In the genomic region with DNA sequence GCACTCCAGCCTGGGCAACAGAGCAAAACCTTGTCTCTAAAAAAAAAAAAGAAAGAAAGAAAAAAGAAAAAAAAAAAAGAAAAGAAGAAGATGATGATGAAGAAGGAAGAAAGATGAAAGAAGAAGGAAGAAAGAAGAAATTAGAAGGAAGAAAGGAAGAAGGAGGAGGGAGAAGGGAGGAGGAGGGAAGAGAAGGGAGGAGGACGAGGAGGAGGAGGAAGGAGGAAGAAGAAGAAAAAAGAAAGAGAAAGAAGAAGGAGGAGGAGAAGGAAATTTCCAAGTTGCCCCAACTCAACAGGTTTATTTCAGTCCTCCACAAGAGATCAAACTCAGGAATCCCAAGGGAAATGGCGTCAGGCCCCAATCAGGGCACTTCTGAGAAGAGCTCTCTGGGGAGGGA, we compare ENCODE assay signal across 16 cellular contexts.
DNase-seq lines count a peak whose midpoint lies in the region; ATAC-seq and TF ChIP-seq lines count a peak whose summit lies in the region.
"Had no signal": no experiment of that assay in that cellular context is flagged by ENCODE, and none has a peak within 500 bp of the region (broad histone marks: within the 10 kb centered on the region; RNA-seq: fewer than 3 reads in every experiment).

No MANE protein-coding gene starts in this region.

- H3K9ac ChIP-seq in skeletal muscle tissue (ENCODE audit: low read depth in 1 of 3, low read length in 3 of 3) (no peak overlapping the region), SK-N-SH (no peak overlapping the region)

- H3K4me3 ChIP-seq in skeletal muscle tissue (ENCODE audit: low read length in 3 of 3) (no peak overlapping the region), psoas muscle (no peak overlapping the region), SK-N-SH (ENCODE audit: low read depth in 2 of 2, low read length in 1 of 2) (no peak overlapping the region)
- H3K4me3 ChIP-seq: ovary, SK-N-MC had no signal

- H3K9me3 Mint-ChIP-seq in activated CD4-positive, alpha-beta T cell treated with anti-CD3 and anti-CD28 coated beads, Interleukin-2, amount 10 ng/mL, durations not matched to agents 24 days and 14 days, result no peaks in the 10 kb centered on the region
- H3K9me3 Mint-ChIP-seq in Calu3 (ENCODE audit: low read depth, unreplicated experiment), result no peaks in the 10 kb centered on the region
- no peaks in the 10 kb centered on the region for H3K9me3 Mint-ChIP-seq in activated naive CD8-positive, alpha-beta T cell treated with anti-CD3 and anti-CD28 coated beads for 36 hours

- H3K4me1 ChIP-seq in skeletal muscle tissue (ENCODE audit: control insufficient read depth in 3 of 3, insufficient read depth in 3 of 3, low read length in 3 of 3), result peaks cover 4 to 13% (median 5%) of the 10 kb centered on the region in 3 donors
- H3K4me1 ChIP-seq in psoas muscle, result no peaks in the 10 kb centered on the region
- H3K4me1 ChIP-seq in SK-N-SH (ENCODE audit: control insufficient read depth in 1 of 2, insufficient read depth in 2 of 2, low read depth in 1 of 2, low read length in 1 of 2), result no peaks in the 10 kb centered on the region

- no TSS peak for BruUV-seq in Calu3 (replicated peaks; lab: Mats Ljungman, UMichigan)

- no peak for TF ChIP-seq EP300 in SK-N-SH (IDR thresholded peaks at IDR 0.05; ENCODE audit: borderline replicate concordance in 1 of 2, low read depth in 1 of 2, low read length in 1 of 2)

- intact Hi-C loops in activated CD4-positive, alpha-beta T cell treated with anti-CD3 and anti-CD28 coated beads, Interleukin-2, amount 10 ng/mL, durations not matched to agents 24 days and 14 days (cut with micrococcal nuclease), result loop anchor here (5.0 kb wide), 2 partner anchors 75 to 860 kb away; no protein-coding TSS in a partner anchor
- intact Hi-C loops in Calu3 (cut with micrococcal nuclease; ENCODE audit: unreplicated experiment), result no loop called here
- intact Hi-C loops in psoas muscle (cut with DNase I), result loop anchor here in 1 of 2 donors (10.0 kb wide), 1 partner anchor 68 kb away; no protein-coding TSS in a partner anchor

- TF ChIP-seq CTCF in Calu3 (IDR thresholded peaks at IDR 0.05; ENCODE audit: unreplicated experiment), result no peak
- no peak for TF ChIP-seq CTCF in psoas muscle (IDR thresholded peaks at IDR 0.05)
- TF ChIP-seq CTCF in SK-N-SH (IDR thresholded peaks at IDR 0.05), result no peak

- no peaks in the 10 kb centered on the region for H3K36me3 Mint-ChIP-seq in activated CD4-positive, alpha-beta T cell treated with anti-CD3 and anti-CD28 coated beads, Interleukin-2, amount 10 ng/mL, durations not matched to agents 24 days and 14 days (ENCODE audit: low read depth)
- H3K36me3 Mint-ChIP-seq in Calu3 (ENCODE audit: insufficient read depth, unreplicated experiment), result peaks cover 5% of the 10 kb centered on the region
- no peaks in the 10 kb centered on the region for H3K36me3 Mint-ChIP-seq in activated naive CD8-positive, alpha-beta T cell treated with anti-CD3 and anti-CD28 coated beads for 36 hours

- H3K9me2 ChIP-seq in SK-N-SH, result no peaks in the 10 kb centered on the region

- H2AFZ ChIP-seq in SK-N-SH (ENCODE audit: low read depth), result no peak overlapping the region

- DNase-seq in activated CD4-positive, alpha-beta T cell treated with anti-CD3 and anti-CD28 coated beads, Interleukin-2, amount 10 ng/mL, durations not matched to agents 24 days and 14 days, result no peak
- DNase-seq in activated CD4-positive, alpha-beta T cell treated with anti-CD3 and anti-CD28 coated beads for 48 hours, result no peak
- no peak for DNase-seq in Calu3
- no peak for DNase-seq in activated naive CD8-positive, alpha-beta T cell treated with anti-CD3 and anti-CD28 coated beads for 36 hours
- DNase-seq in psoas muscle, result no peak
- DNase-seq in SK-N-SH, result no peak
- DNase-seq in stimulated activated CD4-positive, alpha-beta T cell treated with anti-CD3 and anti-CD28 coated beads, Interleukin-1b, Interleukin-23, amount 100 ng/mL, for 48 hours, result no peak
- DNase-seq: EL, hypothalamus, left colon, MM.1S, NCI-H2029, NCI-H524 had no signal

- CTCF ChIA-PET in Calu3 (lab: Charles Lee) (no interaction called here), SK-N-SH (lab: Yijun Ruan, JAX) (interaction anchor here (1.1 to 6.2 kb wide), 4 partner anchors 8 to 239 kb away, joined by 3 to 34 read pairs (median 4); no protein-coding TSS in a partner anchor)

- no peaks in the 10 kb centered on the region for H3K27me3 Mint-ChIP-seq in activated CD4-positive, alpha-beta T cell treated with anti-CD3 and anti-CD28 coated beads, Interleukin-2, amount 10 ng/mL, durations not matched to agents 24 days and 14 days
- no peaks in the 10 kb centered on the region for H3K27me3 Mint-ChIP-seq in Calu3 (ENCODE audit: unreplicated experiment)
- no peaks in the 10 kb centered on the region for H3K27me3 Mint-ChIP-seq in activated naive CD8-positive, alpha-beta T cell treated with anti-CD3 and anti-CD28 coated beads for 36 hours

- H3K27me3 ChIP-seq in skeletal muscle tissue (ENCODE audit: control insufficient read depth in 3 of 3, insufficient read depth in 3 of 3, low read length in 3 of 3) (no peaks in the 10 kb centered on the region), psoas muscle (ENCODE audit: insufficient read depth in 3 of 3, low read length in 2 of 3) (no peaks in the 10 kb centered on the region), SK-N-SH (ENCODE audit: insufficient read depth) (no peaks in the 10 kb centered on the region)
- H3K27me3 ChIP-seq: ovary had no signal

- no peak for TF ChIP-seq RAD21 in SK-N-SH (IDR thresholded peaks at IDR 0.05; ENCODE audit: low read length)

- H3K79me2 ChIP-seq in SK-N-SH (ENCODE audit: insufficient read depth), result no peaks in the 10 kb centered on the region

- peaks cover 81% of the 10 kb centered on the region for H3K4me1 Mint-ChIP-seq in activated CD4-positive, alpha-beta T cell treated with anti-CD3 and anti-CD28 coated beads, Interleukin-2, amount 10 ng/mL, durations not matched to agents 24 days and 14 days
- H3K4me1 Mint-ChIP-seq in Calu3 (ENCODE audit: low read depth, unreplicated experiment), result peaks cover 45% of the 10 kb centered on the region
- H3K4me1 Mint-ChIP-seq in activated naive CD8-positive, alpha-beta T cell treated with anti-CD3 and anti-CD28 coated beads for 36 hours, result peaks cover 92% of the 10 kb centered on the region

- ATAC-seq in psoas muscle, result no peak
- ATAC-seq: left colon had no signal

- H3K36me3 ChIP-seq in skeletal muscle tissue (ENCODE audit: control insufficient read depth in 3 of 3, insufficient read depth in 3 of 3, low read length in 3 of 3), result peaks cover 0 to 7% (median 7%) of the 10 kb centered on the region in 3 donors
- peaks cover 0 to 7% of the 10 kb centered on the region in 2 donors for H3K36me3 ChIP-seq in psoas muscle (ENCODE audit: insufficient read depth in 1 of 2, low read depth in 1 of 2)
- no peaks in the 10 kb centered on the region for H3K36me3 ChIP-seq in SK-N-SH (replicated peaks in 1 of 2; ENCODE audit: control insufficient read depth in 1 of 2, insufficient read depth in 2 of 2, low read length in 1 of 2)
- H3K36me3 ChIP-seq: ovary had no signal

- POLR2A ChIA-PET in SK-N-SH (lab: Yijun Ruan, JAX), result no interaction called here

- H3F3A ChIP-seq in SK-N-SH (replicated peaks; ENCODE audit: insufficient read depth), result no peaks in the 10 kb centered on the region

- H3K27ac Mint-ChIP-seq in activated CD4-positive, alpha-beta T cell treated with anti-CD3 and anti-CD28 coated beads, Interleukin-2, amount 10 ng/mL, durations not matched to agents 24 days and 14 days, result peak overlapping the region; percentile 90
- peak overlapping the region; percentile 19 for H3K27ac Mint-ChIP-seq in Calu3 (ENCODE audit: unreplicated experiment)
- H3K27ac Mint-ChIP-seq in activated naive CD8-positive, alpha-beta T cell treated with anti-CD3 and anti-CD28 coated beads for 36 hours, result peak overlapping the region; percentile 99

- peak overlapping the region; percentile 44 for H3K27ac ChIP-seq in skeletal muscle tissue (ENCODE audit: low read depth, low read length)
- no peak overlapping the region for H3K27ac ChIP-seq in psoas muscle
- no peak overlapping the region for H3K27ac ChIP-seq in SK-N-SH (ENCODE audit: low read depth in 2 of 2, low read length in 1 of 2)
- H3K27ac ChIP-seq: SK-N-MC had no signal

- peak overlapping the region; percentile 32 for H3K4me3 Mint-ChIP-seq in activated CD4-positive, alpha-beta T cell treated with anti-CD3 and anti-CD28 coated beads, Interleukin-2, amount 10 ng/mL, durations not matched to agents 24 days and 14 days
- no peak overlapping the region for H3K4me3 Mint-ChIP-seq in Calu3 (ENCODE audit: low read depth, unreplicated experiment)
- H3K4me3 Mint-ChIP-seq in activated naive CD8-positive, alpha-beta T cell treated with anti-CD3 and anti-CD28 coated beads for 36 hours, result no peak overlapping the region

- no peaks in the 10 kb centered on the region for H3K9me3 ChIP-seq in skeletal muscle tissue (ENCODE audit: control insufficient read depth in 3 of 3, low read length in 3 of 3)
- H3K9me3 ChIP-seq in psoas muscle, result no peaks in the 10 kb centered on the region
- no peaks in the 10 kb centered on the region for H3K9me3 ChIP-seq in SK-N-SH
- H3K9me3 ChIP-seq: ovary had no signal

- H3K4me2 ChIP-seq in SK-N-SH, result no peak overlapping the region

- H4K20me1 ChIP-seq in SK-N-SH (ENCODE audit: insufficient read depth), result no peaks in the 10 kb centered on the region

- 85 to 93% (median 93%) methylated on average over 2 of the region's 2 CpGs for WGBS in psoas muscle, 3 donors
- WGBS in SK-N-SH (ENCODE audit: low lambda C conversion rate), result 86% methylated on average over 2 of the region's 2 CpGs

TF ChIP-seq in SK-N-SH, 30 proteins besides CTCF, POLR2A, EP300 and RAD21 (continues in another document):
- TF ChIP-seq CHD2 (IDR thresholded peaks at IDR 0.05; ENCODE audit: low read length, partially characterized antibody), result no peak
- TF ChIP-seq, protein P1, sequence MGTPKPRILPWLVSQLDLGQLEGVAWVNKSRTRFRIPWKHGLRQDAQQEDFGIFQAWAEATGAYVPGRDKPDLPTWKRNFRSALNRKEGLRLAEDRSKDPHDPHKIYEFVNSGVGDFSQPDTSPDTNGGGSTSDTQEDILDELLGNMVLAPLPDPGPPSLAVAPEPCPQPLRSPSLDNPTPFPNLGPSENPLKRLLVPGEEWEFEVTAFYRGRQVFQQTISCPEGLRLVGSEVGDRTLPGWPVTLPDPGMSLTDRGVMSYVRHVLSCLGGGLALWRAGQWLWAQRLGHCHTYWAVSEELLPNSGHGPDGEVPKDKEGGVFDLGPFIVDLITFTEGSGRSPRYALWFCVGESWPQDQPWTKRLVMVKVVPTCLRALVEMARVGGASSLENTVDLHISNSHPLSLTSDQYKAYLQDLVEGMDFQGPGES (IDR thresholded peaks at IDR 0.05; ENCODE audit: low read depth, low read length), result no peak
- no peak for TF ChIP-seq JUND (IDR thresholded peaks at IDR 0.05)
- no peak for TF ChIP-seq SMC3 (IDR thresholded peaks at IDR 0.05; ENCODE audit: low read depth, low read length)

Comparison
In these comparisons a context has a peak if more than half of its experiments do, and no peak if none do; other contexts are left out.
1. H3K27ac Mint-ChIP-seq: peak in every context shown above with its lines; median percentile 99 in activated naive CD8-positive, alpha-beta T cell treated with anti-CD3 and anti-CD28 coated beads for 36 hours; 90 in activated CD4-positive, alpha-beta T cell treated with anti-CD3 and anti-CD28 coated beads, Interleukin-2, amount 10 ng/mL, durations not matched to agents 24 days and 14 days; 19 in Calu3.